21 cellular contexts compared by ENCODE assay signal in genomic region chrX:129145898-129146297, GRCh38.
"Had no signal": no experiment of that assay in that cellular context is flagged by ENCODE, and none has a peak within 500 bp of the region (broad histone marks: within the 10 kb centered on the region; RNA-seq: fewer than 3 reads in every experiment).

No MANE protein-coding gene starts in this region.

- H3K36me3 Mint-ChIP-seq: activated CD4-positive, alpha-beta memory T cell treated with anti-CD3 and anti-CD28 coated beads for 36 hours; activated naive CD4-positive, alpha-beta T cell treated with anti-CD3 and anti-CD28 coated beads, Interleukin-2, amount 10 ng/mL, durations not matched to agents 7 days and 5 days; activated naive CD8-positive, alpha-beta T cell treated with anti-CD3 and anti-CD28 coated beads for 36 hours had no signal

- H3K4me1 Mint-ChIP-seq: activated CD4-positive, alpha-beta T cell treated with anti-CD3 and anti-CD28 coated beads, Interleukin-2, amount 10 ng/mL, durations not matched to agents 7 days and 5 days; activated naive CD4-positive, alpha-beta T cell treated with anti-CD3 and anti-CD28 coated beads, Interleukin-2, amount 10 ng/mL, durations not matched to agents 7 days and 5 days; activated naive CD8-positive, alpha-beta T cell treated with anti-CD3 and anti-CD28 coated beads for 36 hours had no signal

- H3K36me3 ChIP-seq: brain microvascular endothelial cell, cardiac muscle cell, SJCRH30 had no signal

- H3K9me3 Mint-ChIP-seq: activated CD4-positive, alpha-beta memory T cell treated with anti-CD3 and anti-CD28 coated beads for 36 hours; activated CD4-positive, alpha-beta T cell treated with anti-CD3 and anti-CD28 coated beads, Interleukin-2, amount 10 ng/mL, durations not matched to agents 7 days and 5 days; activated naive CD4-positive, alpha-beta T cell treated with anti-CD3 and anti-CD28 coated beads, Interleukin-2, amount 10 ng/mL, durations not matched to agents 7 days and 5 days; activated naive CD8-positive, alpha-beta T cell treated with anti-CD3 and anti-CD28 coated beads for 36 hours; activated T-cell treated with anti-CD3 and anti-CD28 coated beads, Interleukin-2, amount 50 U/mL, for 72 hours; activated T-helper 2 cell treated with anti-CD3 and anti-CD28 coated beads, Interferon-gamma antibody, Interleukin-2, Interleukin-4, amounts not matched to agents 10 μg/mL and 5 μg/mL and 100 μg/mL, durations not matched to agents 14 hours and 24 hours and 36 hours had no signal

- H3K27me3 ChIP-seq: brain microvascular endothelial cell, cardiac muscle cell, SJCRH30 had no signal

- H3K4me3 Mint-ChIP-seq: activated CD4-positive, alpha-beta memory T cell treated with anti-CD3 and anti-CD28 coated beads for 36 hours; activated CD4-positive, alpha-beta T cell treated with anti-CD3 and anti-CD28 coated beads, Interleukin-2, amount 10 ng/mL, durations not matched to agents 7 days and 5 days; activated naive CD4-positive, alpha-beta T cell treated with anti-CD3 and anti-CD28 coated beads, Interleukin-2, amount 10 ng/mL, durations not matched to agents 7 days and 5 days; activated naive CD8-positive, alpha-beta T cell treated with anti-CD3 and anti-CD28 coated beads for 36 hours; activated T-cell treated with anti-CD3 and anti-CD28 coated beads, Interleukin-2, amount 50 U/mL, for 72 hours had no signal

- H3K27ac Mint-ChIP-seq: activated CD4-positive, alpha-beta memory T cell treated with anti-CD3 and anti-CD28 coated beads for 36 hours; activated CD4-positive, alpha-beta T cell treated with anti-CD3 and anti-CD28 coated beads, Interleukin-2, amount 10 ng/mL, durations not matched to agents 7 days and 5 days; activated naive CD4-positive, alpha-beta T cell treated with anti-CD3 and anti-CD28 coated beads, Interleukin-2, amount 10 ng/mL, durations not matched to agents 7 days and 5 days; activated naive CD8-positive, alpha-beta T cell treated with anti-CD3 and anti-CD28 coated beads for 36 hours; activated T-cell treated with anti-CD3 and anti-CD28 coated beads, Interleukin-2, amount 50 U/mL, for 72 hours; activated T-helper 2 cell treated with anti-CD3 and anti-CD28 coated beads, Interferon-gamma antibody, Interleukin-2, Interleukin-4, amounts not matched to agents 10 μg/mL and 5 μg/mL and 100 μg/mL, durations not matched to agents 14 hours and 24 hours and 36 hours had no signal

- DNase-seq: activated CD4-positive, alpha-beta memory T cell treated with anti-CD3 and anti-CD28 coated beads for 36 hours; activated CD4-positive, alpha-beta T cell treated with anti-CD3 and anti-CD28 coated beads, Interleukin-2, amount 10 ng/mL, durations not matched to agents 7 days and 5 days; activated CD4-positive, CD25-positive, alpha-beta regulatory T cell; activated gamma-delta T cell treated with Interleukin-2 at 50 U/mL for 16 hours; activated naive CD4-positive, alpha-beta T cell treated with anti-CD3 and anti-CD28 coated beads, Interleukin-2, amount 10 ng/mL, durations not matched to agents 7 days and 5 days; activated naive CD8-positive, alpha-beta T cell treated with anti-CD3 and anti-CD28 coated beads for 36 hours; activated T-cell treated with anti-CD3 and anti-CD28 coated beads, Interleukin-2, amount 50 U/mL, for 72 hours; brain microvascular endothelial cell; MM.1S; NCI-H187; NCI-H2107; NCI-H226; NCI-H526; NK-92 treated with Interleukin-12 subunit alpha and Interleukin-12 subunit beta, amount 100 ng/mL, for 24 hours; OCI-M1; RPMI8226; SJCRH30; SK-N-SH; T-helper 1 cell had no signal

- H3K4me3 ChIP-seq: cardiac muscle cell, SJCRH30 had no signal

- H3K9me3 ChIP-seq: SJCRH30, SK-N-SH had no signal

- H3K27me3 Mint-ChIP-seq: activated CD4-positive, alpha-beta memory T cell treated with anti-CD3 and anti-CD28 coated beads for 36 hours; activated CD4-positive, alpha-beta T cell treated with anti-CD3 and anti-CD28 coated beads, Interleukin-2, amount 10 ng/mL, durations not matched to agents 7 days and 5 days; activated naive CD4-positive, alpha-beta T cell treated with anti-CD3 and anti-CD28 coated beads, Interleukin-2, amount 10 ng/mL, durations not matched to agents 7 days and 5 days; activated naive CD8-positive, alpha-beta T cell treated with anti-CD3 and anti-CD28 coated beads for 36 hours had no signal
